ENCODE assay signal across 8 cellular contexts in the genomic region with DNA sequence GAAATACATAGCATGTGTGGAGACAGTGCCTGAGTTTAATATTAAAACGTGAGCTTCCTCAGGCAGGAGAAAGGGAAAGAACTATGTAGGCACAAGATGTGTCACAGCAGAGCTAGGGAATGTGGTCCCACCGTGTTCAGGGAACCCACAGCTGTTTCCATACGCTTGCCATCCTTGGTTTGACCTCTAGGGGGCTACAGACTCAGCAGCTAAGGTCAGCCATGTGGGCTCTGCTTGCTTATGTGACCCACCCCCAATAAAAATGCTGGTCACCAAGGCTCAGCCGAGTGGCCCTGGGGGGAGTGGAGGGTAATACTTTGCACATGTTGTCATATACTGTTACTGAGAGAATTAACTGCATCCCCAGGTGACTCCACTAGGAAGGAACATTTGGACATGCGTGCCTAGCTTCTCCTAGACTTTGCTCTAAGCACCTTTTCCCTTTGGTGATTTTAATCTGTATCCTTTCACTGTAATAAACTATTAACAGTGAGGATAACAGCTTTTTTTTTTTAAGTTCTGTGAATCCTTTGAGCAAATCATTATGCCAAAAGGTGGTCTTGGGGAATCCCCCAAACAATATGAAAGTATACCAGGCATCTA. TPM values are rescaled to one million over a fixed set of nuclear protein-coding genes. Genes with fewer than 3 reads are reported as not detected.
A peak's percentile ranks its signal among the peaks of the same experiment; 100 is the strongest.
DNase-seq lines count a peak whose midpoint lies in the region; ATAC-seq and TF ChIP-seq lines count a peak whose summit lies in the region.

No MANE protein-coding gene starts in this region.

- ATAC-seq in HG03354 (IDR thresholded peaks at IDR 0.05; ENCODE audit: poor library complexity, severe bottlenecking, unreplicated experiment) (peak; percentile 27), lung (ENCODE audit: insufficient read depth, low FRiP score) (no peak), HG03045 (IDR thresholded peaks at IDR 0.05; ENCODE audit: unreplicated experiment) (no peak)

- no peak overlapping the region for H3K27ac ChIP-seq in lung (ENCODE audit: low read depth in 1 of 2, low read length in 1 of 2)

- H3K36me3 ChIP-seq in lung (ENCODE audit: control insufficient read depth in 2 of 2, insufficient read depth in 2 of 2, low read length in 2 of 2) = peaks cover 7 to 13% of the 10 kb centered on the region in 2 donors

- no peaks in the 10 kb centered on the region for H3K9me3 ChIP-seq in lung (ENCODE audit: control insufficient read depth in 2 of 2, insufficient read depth in 1 of 2, low read length in 1 of 2)

- H3K27me3 ChIP-seq in lung (ENCODE audit: control insufficient read depth, insufficient read depth) = no peaks in the 10 kb centered on the region

- peak; percentile 40 for TF ChIP-seq CTCF in lung (IDR thresholded peaks at IDR 0.05; ENCODE audit: control extremely low read depth, extremely low read depth)

- peak; percentile 4 to 33 for DNase-seq in NCI-H446 (lab: John Stamatoyannopoulos, UW)
- no peak for DNase-seq in NCI-H446 treated with DMSO at 0.1 percent for 48 hours (lab: John Stamatoyannopoulos, UW)
- DNase-seq in T-helper 2 cell = peak in 3 of 5 experiments; percentile 4 to 59 (median 22)
- DNase-seq in central memory CD4-positive, alpha-beta T cell = peak; percentile 32
- peak; percentile 34 for DNase-seq in lung (ENCODE audit: low spot score)
- peak; percentile 19 for DNase-seq in stromal cell of bone marrow (ENCODE audit: low read depth)

- H3K4me3 ChIP-seq in lung = no peak overlapping the region

- WGBS in lung, 2 donors = 42 to 53% methylated on average over 5 of the region's 5 CpGs

- H3K4me1 ChIP-seq in lung (ENCODE audit: control insufficient read depth in 2 of 2, insufficient read depth in 2 of 2, low read length in 2 of 2) = peaks cover 0 to 4% of the 10 kb centered on the region in 2 donors

RNA-seq across cellular contexts. Expression of a gene that starts 3.3 kb away (rescaled TPM):
- total RNA-seq in lung = 10 to 100 TPM; 16.0 to 34.7 TPM
- 1 to 10 TPM; 6.2 to 7.6 TPM for polyA plus RNA-seq in lung

RNA-seq across cellular contexts. Expression of a gene that starts 55.9 kb away (rescaled TPM):
- total RNA-seq in lung = 100 to 1,000 TPM; 108 to 136 TPM
- 10 to 100 TPM; 27.0 to 65.5 TPM for polyA plus RNA-seq in lung
